In the genomic region with DNA sequence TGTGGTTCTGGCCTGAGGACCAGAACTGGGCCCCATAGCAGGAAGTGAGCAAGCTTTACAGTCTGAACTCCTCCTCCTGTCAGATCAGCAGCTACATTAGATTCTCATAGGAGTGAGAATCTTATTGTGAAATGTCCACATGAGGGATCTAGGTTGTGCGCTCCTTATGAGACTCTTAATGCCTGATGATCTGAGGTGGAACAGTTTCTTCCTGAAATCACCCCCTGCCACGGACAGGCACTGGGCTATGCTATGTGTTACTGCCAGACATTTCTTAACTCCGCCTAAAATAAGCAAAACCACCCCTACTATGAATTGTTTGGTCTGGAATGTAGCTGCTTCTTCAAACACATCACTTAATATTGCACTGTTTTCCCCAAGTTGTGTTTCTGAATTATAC, we compare ENCODE assay signal across 10 cellular contexts. TPM values are rescaled to one million over a fixed set of nuclear protein-coding genes. Genes with fewer than 3 reads are reported as not detected.
DNase-seq lines count a peak whose midpoint lies in the region; ATAC-seq, FAIRE-seq and TF ChIP-seq lines count a peak whose summit lies in the region.
"Had no signal": no experiment of that assay in that cellular context is flagged by ENCODE, and none has a peak within 500 bp of the region (broad histone marks: within the 10 kb centered on the region; RNA-seq: fewer than 3 reads in every experiment).

No MANE protein-coding gene starts in this region.

- H3K4me3 Mint-ChIP-seq in naive thymus-derived CD8-positive, alpha-beta T cell = peak overlapping the region; percentile 19 to 98 (median 68)

- intact Hi-C loops in breast epithelium (cut with DNase I; ENCODE audit: low total_unique reads) (no loop called here), posterior cingulate gyrus (cut with DNase I) (no loop called here)

- POLR2A ChIA-PET in naive thymus-derived CD8-positive, alpha-beta T cell (lab: Charles Lee) = interaction anchor here (7.1 kb wide), 1 partner anchor 29 kb away, joined by 182 read pairs; a partner anchor contains a TSS

- DNase-seq in AG20443 (ENCODE audit: low spot score) (peak; percentile 43), H54 (ENCODE audit: insufficient read length, low spot score) (no peak), breast epithelium (ENCODE audit: low spot score in 2 of 2) (no peak), NCI-H526 (lab: John Stamatoyannopoulos, UW) (no peak), posterior cingulate gyrus (no peak), KG1 (lab: John Stamatoyannopoulos, UW) (no peak)
- DNase-seq in naive thymus-derived CD8-positive, alpha-beta T cell = no peak
- DNase-seq: NCI-H345; stimulated activated CD4-positive, alpha-beta T cell treated with anti-CD3 and anti-CD28 coated beads, Interleukin-15, amount 100 ng/mL, for 24 hours had no signal

- FAIRE-seq in H54 (lab: Jason Lieb, UNC) = peak; percentile 48

- H3K4me3 ChIP-seq in breast epithelium = peak overlapping the region in 1 of 3 donors; percentile 92

- no peaks in the 10 kb centered on the region for H3K9me3 Mint-ChIP-seq in naive thymus-derived CD8-positive, alpha-beta T cell

- H3K27ac ChIP-seq in breast epithelium = peak overlapping the region; percentile 26 to 56

- peaks cover 31 to 83% (median 66%) of the 10 kb centered on the region in 4 donors for H3K4me1 Mint-ChIP-seq in naive thymus-derived CD8-positive, alpha-beta T cell

- TF ChIP-seq CTCF in breast epithelium (IDR thresholded peaks at IDR 0.05) = no peak

- ATAC-seq in naive thymus-derived CD8-positive, alpha-beta T cell = no peak
- ATAC-seq in HG02623 (IDR thresholded peaks at IDR 0.05; ENCODE audit: unreplicated experiment) = no peak

- TF ChIP-seq POLR2A in H54 (IDR thresholded peaks at IDR 0.05; ENCODE audit: low read depth, low read length) (no peak), breast epithelium (IDR thresholded peaks at IDR 0.05) (no peak)

- H3K36me3 ChIP-seq in breast epithelium = no peaks in the 10 kb centered on the region

- no peaks in the 10 kb centered on the region for H3K9me3 ChIP-seq in breast epithelium

- H3K27me3 Mint-ChIP-seq in naive thymus-derived CD8-positive, alpha-beta T cell = no peaks in the 10 kb centered on the region

- peaks cover 0 to 55% (median under 1%) of the 10 kb centered on the region in 3 donors for H3K36me3 Mint-ChIP-seq in naive thymus-derived CD8-positive, alpha-beta T cell

- no peaks in the 10 kb centered on the region for H3K27me3 ChIP-seq in breast epithelium

- peaks cover 0 to 16% of the 10 kb centered on the region in 2 donors for H3K4me1 ChIP-seq in breast epithelium

- H3K27ac Mint-ChIP-seq in naive thymus-derived CD8-positive, alpha-beta T cell = peak overlapping the region in 9 of 10 donors; percentile 16 to 82 (median 71)

RNA-seq across cellular contexts. Expression of a gene that starts 4.6 kb away (rescaled TPM):
- 100 to 1,000 TPM; 110 to 129 (median 128) TPM for total RNA-seq in breast epithelium
- 100 to 1,000 TPM in 1 of 2 experiments, 10 to 100 TPM in 1; 96.5 to 106 TPM for total RNA-seq in naive thymus-derived CD8-positive, alpha-beta T cell
- polyA plus RNA-seq in naive thymus-derived CD8-positive, alpha-beta T cell = 10 to 100 TPM; 29.3 to 44.7 (median 32.6) TPM

RNA-seq across cellular contexts. Expression of a gene that starts 30.5 kb away (rescaled TPM):
- 10 to 100 TPM; 27.4 to 40.5 (median 32.4) TPM for total RNA-seq in breast epithelium
- 10 to 100 TPM; 48.8 to 49.6 TPM for total RNA-seq in naive thymus-derived CD8-positive, alpha-beta T cell
- 10 to 100 TPM; 16.9 to 30.8 (median 25.8) TPM for polyA plus RNA-seq in naive thymus-derived CD8-positive, alpha-beta T cell
